ENCODE assay signal across 23 cellular contexts in the genomic region with DNA sequence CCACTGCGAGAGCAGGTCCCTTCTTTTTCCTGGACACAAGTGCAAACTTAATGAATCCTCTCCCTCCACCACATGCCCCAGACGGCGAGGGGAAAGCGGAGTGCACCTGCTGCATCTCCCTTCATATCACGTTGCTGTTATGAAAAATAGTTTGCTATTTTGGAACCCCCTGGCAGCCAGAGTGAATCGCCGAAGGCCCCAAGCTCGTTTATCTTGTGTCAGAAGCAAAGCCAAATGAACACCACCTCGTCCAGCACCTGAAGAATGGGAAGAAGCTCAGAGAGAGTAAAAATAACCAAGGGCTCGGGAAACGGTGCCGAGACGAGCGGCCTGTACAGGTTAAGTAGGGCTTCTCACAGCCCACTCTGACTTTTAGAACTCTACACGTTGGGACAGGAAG.
DNase-seq lines count a peak whose midpoint lies in the region; ATAC-seq, FAIRE-seq and TF ChIP-seq lines count a peak whose summit lies in the region.
"Had no signal": no experiment of that assay in that cellular context is flagged by ENCODE, and none has a peak within 500 bp of the region (broad histone marks: within the 10 kb centered on the region; RNA-seq: fewer than 3 reads in every experiment).

No MANE protein-coding gene starts in this region.

- no peaks in the 10 kb centered on the region for H3K27me3 ChIP-seq in GM23338 (ENCODE audit: insufficient read depth)
- H3K27me3 ChIP-seq in psoas muscle (ENCODE audit: insufficient read depth in 3 of 3, low read length in 2 of 3) = no peaks in the 10 kb centered on the region
- no peaks in the 10 kb centered on the region for H3K27me3 ChIP-seq in skeletal muscle tissue (ENCODE audit: control insufficient read depth in 3 of 3, insufficient read depth in 3 of 3, low read length in 3 of 3)
- no peaks in the 10 kb centered on the region for H3K27me3 ChIP-seq in upper lobe of right lung
- H3K27me3 ChIP-seq: BLaER1 treated with 17β-estradiol and CSF1 and Interleukin-3, amounts not matched to agents 10 nM and 100 nM had no signal

- H3K9me3 Mint-ChIP-seq in GM23338 = no peaks in the 10 kb centered on the region; the same call in 2 of the 3 replicates
- H3K9me3 Mint-ChIP-seq: CD4-positive, alpha-beta T cell had no signal

- 19 to 21% (median 21%) methylated on average over 15 of the region's 15 CpGs for WGBS in psoas muscle, 3 donors

- H3K4me3 ChIP-seq in GM23338 = no peak overlapping the region
- H3K4me3 ChIP-seq in kidney (ENCODE audit: low read length in 2 of 2) = no peak overlapping the region
- peak overlapping the region; percentile 43 for H3K4me3 ChIP-seq in psoas muscle
- peak overlapping the region in 2 of 3 donors; percentile 41 to 51 for H3K4me3 ChIP-seq in skeletal muscle tissue (ENCODE audit: low read length in 3 of 3)
- no peak overlapping the region for H3K4me3 ChIP-seq in upper lobe of right lung
- H3K4me3 ChIP-seq: A549; BLaER1 treated with 17β-estradiol and CSF1 and Interleukin-3, amounts not matched to agents 10 nM and 100 nM had no signal

- no peaks in the 10 kb centered on the region for H3F3A ChIP-seq in GM23338 (replicated peaks; ENCODE audit: low read depth)

- H3K36me3 ChIP-seq in GM23338 (ENCODE audit: insufficient read depth) (no peaks in the 10 kb centered on the region), kidney (ENCODE audit: control insufficient read depth in 1 of 2, insufficient read depth in 2 of 2, low read length in 2 of 2) (no peaks in the 10 kb centered on the region), psoas muscle (ENCODE audit: insufficient read depth in 1 of 2, low read depth in 1 of 2) (no peaks in the 10 kb centered on the region), skeletal muscle tissue (ENCODE audit: control insufficient read depth in 3 of 3, insufficient read depth in 3 of 3, low read length in 3 of 3) (no peaks in the 10 kb centered on the region), upper lobe of right lung (no peaks in the 10 kb centered on the region)
- H3K36me3 ChIP-seq: BLaER1 treated with 17β-estradiol and CSF1 and Interleukin-3, amounts not matched to agents 10 nM and 100 nM had no signal

- H3K4me3 Mint-ChIP-seq in GM23338 = no peak overlapping the region
- H3K4me3 Mint-ChIP-seq: B cell; CD4-positive, alpha-beta T cell; CD8-positive, alpha-beta T cell had no signal

- H3K9ac ChIP-seq in kidney (ENCODE audit: low read length in 2 of 2) (no peak overlapping the region), skeletal muscle tissue (ENCODE audit: low read depth in 1 of 3, low read length in 3 of 3) (peak overlapping the region; percentile 3 to 70 (median 41))
- H3K9ac ChIP-seq: BLaER1 treated with 17β-estradiol and CSF1 and Interleukin-3, amounts not matched to agents 10 nM and 100 nM had no signal

- H3K27ac ChIP-seq in GM23338 (ENCODE audit: low read depth) = no peak overlapping the region
- no peak overlapping the region for H3K27ac ChIP-seq in kidney (ENCODE audit: low read depth in 2 of 2, low read length in 2 of 2)
- peak overlapping the region; percentile 71 for H3K27ac ChIP-seq in psoas muscle
- H3K27ac ChIP-seq in skeletal muscle tissue (ENCODE audit: low read depth, low read length) = peak overlapping the region; percentile 79
- H3K27ac ChIP-seq in upper lobe of right lung = no peak overlapping the region
- H3K27ac ChIP-seq: 22Rv1; A549; BLaER1 treated with 17β-estradiol and CSF1 and Interleukin-3, amounts not matched to agents 10 nM and 100 nM; C4-2B had no signal

- intact Hi-C loops in kidney (cut with DNase I) (no loop called here), psoas muscle (cut with DNase I) (loop anchor here in 1 of 2 donors (5.0 to 10.0 kb wide), 2 partner anchors 214 to 459 kb away; no protein-coding TSS in a partner anchor), upper lobe of right lung (cut with DNase I) (no loop called here)

- DNase-seq in GM23338 (ENCODE audit: low spot score) = no peak
- peak; percentile 25 for DNase-seq in kidney
- peak in 1 of 2 donors; percentile 58 for DNase-seq in psoas muscle
- DNase-seq in NCI-H226 = no peak
- no peak for DNase-seq in medulla oblongata (ENCODE audit: extremely low spot score)
- no peak for DNase-seq in upper lobe of right lung
- DNase-seq: AML-193; Caco-2; Calu3; CD4-positive, alpha-beta T cell; CD8-positive, alpha-beta T cell; DMS79 treated with DMSO at 0.1 percent for 48 hours; GF-D8 had no signal

- no peak overlapping the region for H3K4me2 ChIP-seq in GM23338
- H3K4me2 ChIP-seq: A549; BLaER1 treated with 17β-estradiol and CSF1 and Interleukin-3, amounts not matched to agents 10 nM and 100 nM had no signal

- H3K4me1 Mint-ChIP-seq in GM23338 = peaks cover 8% of the 10 kb centered on the region; the same call in 2 of the 3 replicates
- H3K4me1 Mint-ChIP-seq: B cell had no signal

- ATAC-seq in GM23338 = no peak
- ATAC-seq in psoas muscle = peak; percentile 60 to 83 (median 77)
- no peak for ATAC-seq in upper lobe of right lung
- ATAC-seq: A549; CD8-positive, alpha-beta T cell had no signal

- no peaks in the 10 kb centered on the region for H3K79me2 ChIP-seq in GM23338 (replicated peaks; ENCODE audit: insufficient read depth)

- no peak overlapping the region for H3K27ac Mint-ChIP-seq in GM23338
- H3K27ac Mint-ChIP-seq: B cell; CD4-positive, alpha-beta T cell; CD8-positive, alpha-beta T cell had no signal

- H3K27me3 Mint-ChIP-seq in GM23338 (ENCODE audit: insufficient read depth, low read depth, poor library complexity) = no peaks in the 10 kb centered on the region

- no peaks in the 10 kb centered on the region for H3K36me3 Mint-ChIP-seq in GM23338 (ENCODE audit: low read depth)
- H3K36me3 Mint-ChIP-seq: CD8-positive, alpha-beta T cell had no signal

- TF ChIP-seq CTCF in GM23338 (conservative IDR thresholded peaks at IDR 0.05; ENCODE audit: low read depth in 2 of 2) (no peak), kidney (IDR thresholded peaks at IDR 0.05; ENCODE audit: borderline replicate concordance, extremely low read depth, insufficient read depth) (no peak), psoas muscle (IDR thresholded peaks at IDR 0.05) (no peak), upper lobe of right lung (IDR thresholded peaks at IDR 0.05) (no peak)

- no peak for FAIRE-seq in kidney (lab: Jason Lieb, UNC)
- FAIRE-seq: A549, D721Med, G401.6, GM12891, GM19239 had no signal

- H2AFZ ChIP-seq in GM23338 = peak overlapping the region; percentile 52; the same call in 1 of the 2 replicates

- H3K9me3 ChIP-seq in kidney (ENCODE audit: control insufficient read depth in 1 of 2, low read length in 2 of 2) (no peaks in the 10 kb centered on the region), psoas muscle (no peaks in the 10 kb centered on the region), skeletal muscle tissue (ENCODE audit: control insufficient read depth in 3 of 3, low read length in 3 of 3) (no peaks in the 10 kb centered on the region), upper lobe of right lung (no peaks in the 10 kb centered on the region)
- H3K9me3 ChIP-seq: A549; BLaER1 treated with 17β-estradiol and CSF1 and Interleukin-3, amounts not matched to agents 10 nM and 100 nM; Caco-2 had no signal

- no peaks in the 10 kb centered on the region for H4K20me1 ChIP-seq in GM23338 (replicated peaks; ENCODE audit: insufficient read depth)
- H4K20me1 ChIP-seq: BLaER1 treated with 17β-estradiol and CSF1 and Interleukin-3, amounts not matched to agents 10 nM and 100 nM had no signal

- H3K4me1 ChIP-seq in GM23338 (ENCODE audit: insufficient read depth) (no peaks in the 10 kb centered on the region; the same call in 1 of the 2 replicates), kidney (ENCODE audit: control insufficient read depth in 1 of 2, insufficient read depth in 1 of 2, low read depth in 1 of 2, low read length in 2 of 2) (no peaks in the 10 kb centered on the region), psoas muscle (peaks cover 13% of the 10 kb centered on the region), skeletal muscle tissue (ENCODE audit: control insufficient read depth in 3 of 3, insufficient read depth in 3 of 3, low read length in 3 of 3) (peaks cover 4 to 14% (median 5%) of the 10 kb centered on the region in 3 donors), upper lobe of right lung (no peaks in the 10 kb centered on the region)
- H3K4me1 ChIP-seq: A549, Caco-2 had no signal

- H3K9me2 ChIP-seq in GM23338 (ENCODE audit: insufficient read depth) = no peaks in the 10 kb centered on the region

TF ChIP-seq in GM23338, 12 proteins besides CTCF, POLR2A, EP300 and RAD21:
- no peak for TF ChIP-seq REST (IDR thresholded peaks at IDR 0.05; ENCODE audit: unreplicated experiment)

Comparison
In these comparisons a context has a peak if more than half of its experiments do, and no peak if none do; other contexts are left out.
1. ATAC-seq: peak in psoas muscle (4 of 4); none in GM23338 (single experiment) and upper lobe of right lung (single experiment).
2. H3K27ac ChIP-seq: peak in psoas muscle (single experiment) and skeletal muscle tissue (single experiment); none in GM23338 (single experiment), kidney (0 of 2) and upper lobe of right lung (single experiment).
3. H3K4me3 ChIP-seq: peak in psoas muscle (single experiment) and skeletal muscle tissue (2 of 3); none in GM23338 (single experiment), kidney (0 of 2) and upper lobe of right lung (single experiment).
4. H3K9ac ChIP-seq: peak in skeletal muscle tissue (3 of 3); none in kidney (0 of 2).